ENCODE assay signal across 9 cellular contexts in genomic region chr10:100433253-100434240, GRCh38. TPM values are rescaled to one million over a fixed set of nuclear protein-coding genes. Genes with fewer than 3 reads are reported as not detected.
DNase-seq lines count a peak whose midpoint lies in the region; ATAC-seq and TF ChIP-seq lines count a peak whose summit lies in the region.
"Had no signal": no experiment of that assay in that cellular context is flagged by ENCODE, and none has a peak within 500 bp of the region (broad histone marks: within the 10 kb centered on the region; RNA-seq: fewer than 3 reads in every experiment).

No MANE protein-coding gene starts in this region.

- no peak overlapping the region for H3K4me3 ChIP-seq in kidney epithelial cell (ENCODE audit: low read depth, low read length)
- H3K4me3 ChIP-seq: BLaER1 treated with 17β-estradiol and CSF1 and Interleukin-3, amounts not matched to agents 10 nM and 100 nM had no signal

- H3K27me3 ChIP-seq in kidney epithelial cell (ENCODE audit: control insufficient read depth, insufficient read depth, low read length): no peaks in the 10 kb centered on the region
- H3K27me3 ChIP-seq: BLaER1 treated with 17β-estradiol and CSF1 and Interleukin-3, amounts not matched to agents 10 nM and 100 nM had no signal

- DNase-seq in 8988T: peak; percentile 40
- peak; percentile 94 for DNase-seq in NCI-H460 (ENCODE audit: extremely low read depth, low read depth)
- peak; percentile 80 to 97 (median 89) for DNase-seq in activated CD4-positive, CD25-positive, alpha-beta regulatory T cell (lab: John Stamatoyannopoulos, UW)
- peak; percentile 88 for DNase-seq in central memory CD4-positive, alpha-beta T cell
- peak; percentile 69 for DNase-seq in kidney epithelial cell (ENCODE audit: low read depth)
- peak; percentile 99 for DNase-seq in stimulated activated CD4-positive, alpha-beta T cell treated with anti-CD3 and anti-CD28 coated beads, Interleukin-2, amount 100 ng/mL, for 24 hours

- peak; percentile 73 for ATAC-seq in GM18517 (IDR thresholded peaks at IDR 0.05; ENCODE audit: unreplicated experiment)
- ATAC-seq in HG03354 (IDR thresholded peaks at IDR 0.05; ENCODE audit: poor library complexity, severe bottlenecking, unreplicated experiment): peak; percentile 84

- TF ChIP-seq CTCF in kidney epithelial cell (IDR thresholded peaks at IDR 0.05; ENCODE audit: insufficient read depth, low read length, poor library complexity, severe bottlenecking): peak; percentile 90

- H3K36me3 ChIP-seq in kidney epithelial cell (ENCODE audit: control insufficient read depth, insufficient read depth, low read length): no peaks in the 10 kb centered on the region
- H3K36me3 ChIP-seq: BLaER1 treated with 17β-estradiol and CSF1 and Interleukin-3, amounts not matched to agents 10 nM and 100 nM had no signal

RNA-seq across cellular contexts. Expression of gene WNT8B, which starts 29.3 kb away (rescaled TPM):
- 0.10 TPM in 1 of 2 replicates, not detected in the other for total RNA-seq in NCI-H460 (2014; rRNA removed; shearing (Covaris generic))
- not detected in 2 replicates for polyA plus RNA-seq in NCI-H460 (2014; cell fraction: nucleus; rRNA removed)
- total RNA-seq in kidney epithelial cell: 0.07 TPM in 1 of 2 replicates, not detected in the other

Comparison
In these comparisons a context has a peak if more than half of its experiments do, and no peak if none do; other contexts are left out.
1. DNase-seq: peak in every context shown above with its lines; median percentile 99 in stimulated activated CD4-positive, alpha-beta T cell treated with anti-CD3 and anti-CD28 coated beads, Interleukin-2, amount 100 ng/mL, for 24 hours; 94 in NCI-H460; 89 in activated CD4-positive, CD25-positive, alpha-beta regulatory T cell; 88 in central memory CD4-positive, alpha-beta T cell; 69 in kidney epithelial cell; 40 in 8988T.